ENCODE assay signal across 17 cellular contexts in the genomic region with DNA sequence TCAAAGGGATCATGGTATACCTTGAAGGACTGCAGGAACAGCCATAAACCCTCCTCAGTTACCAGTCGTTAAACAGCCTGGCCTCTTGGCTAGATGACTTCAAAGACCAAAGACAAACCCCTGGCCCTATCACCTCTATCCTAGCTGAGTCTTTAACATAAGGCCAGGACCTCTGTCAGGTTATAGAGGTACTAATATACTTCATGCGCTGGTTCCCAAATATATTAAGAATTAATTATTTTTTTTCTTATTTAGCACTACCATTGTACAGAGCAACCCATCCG.
DNase-seq lines count a peak whose midpoint lies in the region; ATAC-seq and TF ChIP-seq lines count a peak whose summit lies in the region.
"Had no signal": no experiment of that assay in that cellular context is flagged by ENCODE, and none has a peak within 500 bp of the region (broad histone marks: within the 10 kb centered on the region; RNA-seq: fewer than 3 reads in every experiment).

No MANE protein-coding gene starts in this region.

- H3K9ac ChIP-seq in OCI-LY1 (ENCODE audit: low read length), result peak overlapping the region; percentile 84

- peaks cover 100% of the 10 kb centered on the region for H3K4me1 ChIP-seq in OCI-LY1 (ENCODE audit: insufficient read depth, low read length, severe bottlenecking)
- H3K4me1 ChIP-seq in right lobe of liver, result peaks cover 0 to 44% (median 3%) of the 10 kb centered on the region in 4 donors
- H3K4me1 ChIP-seq in suprapubic skin, result peaks cover 25% of the 10 kb centered on the region
- H3K4me1 ChIP-seq in upper lobe of left lung, result peaks cover 14 to 28% (median 25%) of the 10 kb centered on the region in 4 donors
- H3K4me1 ChIP-seq: HAP-1 had no signal

- TF ChIP-seq POLR2A in right lobe of liver (IDR thresholded peaks at IDR 0.05), result no peak
- no peak for TF ChIP-seq POLR2A in suprapubic skin (IDR thresholded peaks at IDR 0.05)
- no peak for TF ChIP-seq POLR2A in upper lobe of left lung (IDR thresholded peaks at IDR 0.05)

- DNase-seq in right lobe of liver (no peak), suprapubic skin (ENCODE audit: low spot score in 2 of 2) (no peak), DMS79 (lab: John Stamatoyannopoulos, UW) (no peak), NCI-H2081 treated with DMSO at 0.1 percent for 48 hours (lab: John Stamatoyannopoulos, UW) (no peak), upper lobe of left lung (no peak)
- DNase-seq: activated CD4-positive, CD25-positive, alpha-beta regulatory T cell; activated CD8-positive, alpha-beta T cell treated with anti-CD3 and anti-CD28 coated beads, Interleukin-2, amount 10 ng/mL, durations not matched to agents 7 days and 5 days; activated naive CD8-positive, alpha-beta T cell treated with anti-CD3 and anti-CD28 coated beads, Interleukin-2, amount 10 ng/mL, durations not matched to agents 7 days and 5 days; glutamatergic neuron; immature natural killer cell; lower lobe of right lung; MM.1S; NCI-H1930 had no signal

- H3K4me2 ChIP-seq in OCI-LY1 (ENCODE audit: low read length), result peak overlapping the region; percentile 72

- H3K9me3 ChIP-seq in OCI-LY1 (ENCODE audit: low read length) (no peaks in the 10 kb centered on the region), right lobe of liver (no peaks in the 10 kb centered on the region), suprapubic skin (no peaks in the 10 kb centered on the region), upper lobe of left lung (no peaks in the 10 kb centered on the region)
- H3K9me3 ChIP-seq: HAP-1, lower lobe of right lung had no signal

- ATAC-seq in right lobe of liver (no peak), upper lobe of left lung (ENCODE audit: low FRiP score in 2 of 2) (no peak)
- ATAC-seq: activated CD8-positive, alpha-beta T cell treated with anti-CD3 and anti-CD28 coated beads, Interleukin-2, amount 10 ng/mL, durations not matched to agents 7 days and 5 days; esophagus mucosa; lower lobe of right lung had no signal

- TF ChIP-seq EP300 in suprapubic skin (IDR thresholded peaks at IDR 0.05), result no peak
- no peak for TF ChIP-seq EP300 in upper lobe of left lung (IDR thresholded peaks at IDR 0.05)

- H2AFZ ChIP-seq in OCI-LY1 (ENCODE audit: low read length), result no peak overlapping the region

- no peak for TF ChIP-seq CTCF in GM12875 (IDR thresholded peaks at IDR 0.05; ENCODE audit: borderline replicate concordance, insufficient read depth, low read depth, low read length)
- no peak for TF ChIP-seq CTCF in OCI-LY1 (IDR thresholded peaks at IDR 0.05; ENCODE audit: low read length)
- TF ChIP-seq CTCF in right lobe of liver (IDR thresholded peaks at IDR 0.05), result no peak
- no peak for TF ChIP-seq CTCF in suprapubic skin (IDR thresholded peaks at IDR 0.05)
- no peak for TF ChIP-seq CTCF in upper lobe of left lung (IDR thresholded peaks at IDR 0.05)

- H3F3A ChIP-seq in OCI-LY1 (ENCODE audit: insufficient read depth, low read length), result 0 out of 2 replicates have a peak, but pooled peaks cover 9% of the 10 kb centered on the region

- intact Hi-C loops in right lobe of liver (cut with DNase I), result no loop called here

- H3K27me3 ChIP-seq in OCI-LY1 (ENCODE audit: insufficient read depth, low read length) (no peaks in the 10 kb centered on the region), right lobe of liver (no peaks in the 10 kb centered on the region), suprapubic skin (no peaks in the 10 kb centered on the region), upper lobe of left lung (no peaks in the 10 kb centered on the region)

- H3K79me2 ChIP-seq in OCI-LY1 (ENCODE audit: insufficient read depth, low read length), result no peaks in the 10 kb centered on the region

- H3K36me3 ChIP-seq in OCI-LY1 (ENCODE audit: insufficient read depth, low read length) (no peaks in the 10 kb centered on the region), right lobe of liver (no peaks in the 10 kb centered on the region), suprapubic skin (no peaks in the 10 kb centered on the region), upper lobe of left lung (no peaks in the 10 kb centered on the region)
- H3K36me3 ChIP-seq: HAP-1, lower lobe of right lung had no signal

- peak overlapping the region; percentile 23 for H3K4me3 ChIP-seq in GM12875 (ENCODE audit: low read depth, low read length)
- H3K4me3 ChIP-seq in OCI-LY1 (ENCODE audit: low read depth, low read length, poor library complexity, severe bottlenecking), result peak overlapping the region; percentile 52
- H3K4me3 ChIP-seq in right lobe of liver, result no peak overlapping the region
- H3K4me3 ChIP-seq in suprapubic skin, result no peak overlapping the region
- H3K4me3 ChIP-seq in upper lobe of left lung, result no peak overlapping the region
- H3K4me3 ChIP-seq: HAP-1, lower lobe of right lung had no signal

- no peaks in the 10 kb centered on the region for H4K20me1 ChIP-seq in OCI-LY1 (ENCODE audit: insufficient read depth, low read length)

- WGBS in right lobe of liver (ENCODE audit: insufficient coverage, low coverage, low lambda C conversion rate, missing lambda C conversion rate), result 84% methylated on average over 3 of the region's 3 CpGs
- WGBS in suprapubic skin, result 96% methylated on average over 3 of the region's 3 CpGs
- WGBS in upper lobe of left lung, 2 donors, result 96 to 100% methylated on average over 3 of the region's 3 CpGs

- H3K27ac ChIP-seq in OCI-LY1 (ENCODE audit: low read depth, low read length, poor library complexity, severe bottlenecking) (peak overlapping the region; percentile 99), right lobe of liver (peak overlapping the region in 2 of 3 donors; percentile 58 to 73), suprapubic skin (peak overlapping the region; percentile 38), upper lobe of left lung (no peak overlapping the region)
- H3K27ac ChIP-seq: lower lobe of right lung had no signal

- no peaks in the 10 kb centered on the region for H3K9me2 ChIP-seq in OCI-LY1 (ENCODE audit: low read depth, low read length)

Comparison
In these comparisons a context has a peak if more than half of its experiments do, and no peak if none do; other contexts are left out.
1. H3K4me3 ChIP-seq: peak in GM12875 (single experiment) and OCI-LY1 (single experiment); none in right lobe of liver (0 of 3), suprapubic skin (single experiment) and upper lobe of left lung (0 of 4).
2. H3K27ac ChIP-seq: peak in OCI-LY1 (single experiment), right lobe of liver (2 of 3) and suprapubic skin (single experiment); none in upper lobe of left lung (0 of 4).